In the genomic region with DNA sequence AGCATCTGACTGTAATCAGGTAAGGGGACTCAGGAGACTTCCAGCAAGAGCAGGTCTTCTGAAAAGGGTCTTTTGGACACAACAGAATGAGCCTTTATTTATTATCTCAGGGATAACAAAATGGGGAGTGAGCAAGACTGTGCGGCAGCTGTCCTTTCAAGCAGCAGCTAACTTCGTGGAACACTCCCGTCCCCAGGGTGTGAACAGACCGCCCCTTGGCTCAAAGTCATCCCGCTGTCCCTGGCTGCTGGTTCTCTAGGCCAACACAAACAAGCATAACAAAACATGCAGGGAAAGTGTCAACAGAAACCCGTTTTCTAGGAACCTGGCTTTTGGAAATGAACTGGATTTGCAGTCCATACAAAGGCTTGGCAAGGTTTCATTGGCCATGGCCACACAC, we compare ENCODE assay signal across 13 cellular contexts.
DNase-seq lines count a peak whose midpoint lies in the region; ATAC-seq and TF ChIP-seq lines count a peak whose summit lies in the region.
"Had no signal": no experiment of that assay in that cellular context is flagged by ENCODE, and none has a peak within 500 bp of the region (broad histone marks: within the 10 kb centered on the region; RNA-seq: fewer than 3 reads in every experiment).

No MANE protein-coding gene starts in this region.

- H3K4me3 ChIP-seq in LNCaP clone FGC (ENCODE audit: low read depth, low read length) (no peak overlapping the region), psoas muscle (no peak overlapping the region)
- H3K4me3 ChIP-seq: Peyer's patch had no signal

- no peaks in the 10 kb centered on the region for H3K9me3 ChIP-seq in psoas muscle
- H3K9me3 ChIP-seq: Peyer's patch had no signal

- no peaks in the 10 kb centered on the region for H3K4me1 ChIP-seq in psoas muscle
- H3K4me1 ChIP-seq: Peyer's patch had no signal

- TF ChIP-seq CTCF in LNCaP clone FGC (IDR thresholded peaks at IDR 0.05; ENCODE audit: control insufficient read depth, extremely low read depth, insufficient read depth): no peak
- no peak for TF ChIP-seq CTCF in psoas muscle (IDR thresholded peaks at IDR 0.05)

- no peaks in the 10 kb centered on the region for H3K27me3 ChIP-seq in psoas muscle (ENCODE audit: insufficient read depth in 3 of 3, low read length in 2 of 3)
- H3K27me3 ChIP-seq: Peyer's patch had no signal

- H3K36me3 ChIP-seq in psoas muscle (ENCODE audit: insufficient read depth in 1 of 2, low read depth in 1 of 2): no peaks in the 10 kb centered on the region
- H3K36me3 ChIP-seq: Peyer's patch had no signal

- ATAC-seq in left cardiac atrium (peak; percentile 62 to 83), psoas muscle (no peak), GM21390 (IDR thresholded peaks at IDR 0.05; ENCODE audit: unreplicated experiment) (no peak)
- ATAC-seq: CD8-positive, alpha-beta T cell had no signal

- intact Hi-C loops in left cardiac atrium (cut with DNase I) (no loop called here), psoas muscle (cut with DNase I) (loop anchor here in 1 of 2 donors (10.0 kb wide), 1 partner anchor 1556 kb away; no protein-coding TSS in a partner anchor)

- H3K27ac ChIP-seq in psoas muscle: no peak overlapping the region
- H3K27ac ChIP-seq: KMS-11, Peyer's patch had no signal

- DNase-seq in LNCaP clone FGC (ENCODE audit: low read depth) (peak; percentile 36), NCI-H2081 (lab: John Stamatoyannopoulos, UW) (peak; percentile 42 to 82), left cardiac atrium (peak; percentile 43), psoas muscle (peak; percentile 21 to 67)
- DNase-seq in activated effector memory CD4-positive, alpha-beta T cell treated with Interleukin-2 at 50 U/mL for 16 hours: no peak
- no peak for DNase-seq in activated naive CD4-positive, alpha-beta T cell (lab: John Stamatoyannopoulos, UW)
- DNase-seq: CD8-positive, alpha-beta T cell; MM.1S; NCI-H226; NCI-H526 treated with DMSO at 0.1 percent for 48 hours; Peyer's patch had no signal

- 16 to 21% (median 17%) methylated on average over 6 of the region's 6 CpGs for WGBS in psoas muscle, 3 donors

Comparison
In these comparisons a context has a peak if more than half of its experiments do, and no peak if none do; other contexts are left out.
1. DNase-seq: peak in LNCaP clone FGC (single experiment), NCI-H2081 (2 of 2), left cardiac atrium (single experiment) and psoas muscle (2 of 2); none in activated effector memory CD4-positive, alpha-beta T cell treated with Interleukin-2 at 50 U/mL for 16 hours (single experiment) and activated naive CD4-positive, alpha-beta T cell (0 of 4).
2. ATAC-seq: peak in left cardiac atrium (2 of 2); none in psoas muscle (0 of 4) and GM21390 (single experiment).